22 cellular contexts compared by ENCODE assay signal in the genomic region with DNA sequence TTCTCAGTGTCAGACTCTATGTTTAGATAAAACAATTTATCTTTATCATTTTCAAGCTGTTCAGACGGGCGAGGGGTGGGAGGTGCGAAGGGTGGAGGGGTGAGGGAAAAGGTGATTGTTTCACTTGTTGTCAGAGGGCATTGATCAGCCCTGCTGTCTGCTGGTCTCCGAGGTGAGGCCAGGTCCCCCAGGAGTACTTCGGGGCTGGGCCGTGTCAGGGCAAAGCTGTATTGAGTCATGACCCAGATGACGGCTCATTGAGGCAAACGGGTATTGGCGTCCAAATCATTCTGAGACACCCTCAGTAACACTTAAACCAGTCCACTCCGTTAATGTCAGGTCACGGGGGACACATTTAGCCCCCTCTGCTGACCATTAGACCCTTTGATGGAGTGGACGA.
DNase-seq lines count a peak whose midpoint lies in the region; ATAC-seq and TF ChIP-seq lines count a peak whose summit lies in the region.
"Had no signal": no experiment of that assay in that cellular context is flagged by ENCODE, and none has a peak within 500 bp of the region (broad histone marks: within the 10 kb centered on the region; RNA-seq: fewer than 3 reads in every experiment).

No MANE protein-coding gene starts in this region.

- no peak for ATAC-seq in left cardiac atrium
- ATAC-seq in GM21390 (IDR thresholded peaks at IDR 0.05; ENCODE audit: unreplicated experiment) = no peak
- ATAC-seq: Right ventricle myocardium inferior had no signal

- H3K9me3 ChIP-seq in cardiac muscle cell (ENCODE audit: low read depth) (no peaks in the 10 kb centered on the region), neural progenitor cell (ENCODE audit: low read depth) (no peaks in the 10 kb centered on the region)
- H3K9me3 ChIP-seq: SJCRH30 had no signal

- no peaks in the 10 kb centered on the region for H3K79me2 ChIP-seq in neural progenitor cell (ENCODE audit: low read depth)

- H3K27ac ChIP-seq in cardiac muscle cell (peak overlapping the region; percentile 49), neural progenitor cell (no peak overlapping the region)
- H3K27ac ChIP-seq: HL-60, PC-9, SJCRH30 had no signal

- H3K4me1 ChIP-seq in cardiac muscle cell (ENCODE audit: low read depth) = peaks cover 34% of the 10 kb centered on the region
- peaks cover 35% of the 10 kb centered on the region for H3K4me1 ChIP-seq in neural progenitor cell
- H3K4me1 ChIP-seq: SJCRH30 had no signal

- TF ChIP-seq CTCF in cardiac muscle cell (IDR thresholded peaks at IDR 0.05; ENCODE audit: low read depth, low read length) = no peak
- no peak for TF ChIP-seq CTCF in glutamatergic neuron (IDR thresholded peaks at IDR 0.05; ENCODE audit: partially characterized antibody, unreplicated experiment)
- TF ChIP-seq CTCF in neural progenitor cell (IDR thresholded peaks at IDR 0.05) = no peak

- H3K4me2 ChIP-seq in neural progenitor cell = no peak overlapping the region
- H3K4me2 ChIP-seq: PC-9 had no signal

- DNase-seq in cardiac muscle cell (ENCODE audit: low read depth in 1 of 2, low spot score in 1 of 2) = peak in 1 of 2 donors; percentile 38
- no peak for DNase-seq in left cardiac atrium
- peak; percentile 74 for DNase-seq in glutamatergic neuron
- DNase-seq in neural progenitor cell (ENCODE audit: low spot score) = no peak
- no peak for DNase-seq in activated T-helper 2 cell treated with anti-CD3 and anti-CD28 coated beads, Interferon-gamma antibody, Interleukin-2, Interleukin-4, amounts not matched to agents 10 μg/mL and 5 μg/mL and 100 μg/mL, durations not matched to agents 14 hours and 24 hours and 36 hours (ENCODE audit: low spot score)
- no peak for DNase-seq in activated CD4-positive, CD25-positive, alpha-beta regulatory T cell treated with anti-CD3 and anti-CD28 coated beads, Interleukin-2, amount 50 U/mL, for 72 hours
- DNase-seq: 8988T; CD4-positive, CD25-positive, alpha-beta regulatory T cell; DMS153; DND-41; NCI-H1048; NCI-H1417 treated with DMSO at 0.1 percent for 48 hours; NCI-H1694 treated with DMSO at 0.1 percent for 48 hours; NCI-H2171 treated with DMSO at 0.1 percent for 48 hours; NCI-H446; NCI-H524 treated with DMSO at 0.1 percent for 48 hours; NCI-H774; PC-9; SJCRH30 had no signal

- H3K36me3 ChIP-seq in cardiac muscle cell (no peaks in the 10 kb centered on the region), neural progenitor cell (no peaks in the 10 kb centered on the region)
- H3K36me3 ChIP-seq: SJCRH30 had no signal

- peaks cover 2% of the 10 kb centered on the region for H3K27me3 Mint-ChIP-seq in glutamatergic neuron (ENCODE audit: unreplicated experiment)
- peaks cover 2% of the 10 kb centered on the region for H3K27me3 Mint-ChIP-seq in neural progenitor cell (ENCODE audit: insufficient read depth, low read depth)
- peaks cover 13% of the 10 kb centered on the region for H3K27me3 Mint-ChIP-seq in activated T-helper 2 cell treated with anti-CD3 and anti-CD28 coated beads, Interferon-gamma antibody, Interleukin-2, Interleukin-4, amounts not matched to agents 10 μg/mL and 5 μg/mL and 100 μg/mL, durations not matched to agents 14 hours and 24 hours and 36 hours (ENCODE audit: low read depth)

- no peaks in the 10 kb centered on the region for H3K36me3 Mint-ChIP-seq in glutamatergic neuron (ENCODE audit: unreplicated experiment)
- H3K36me3 Mint-ChIP-seq in neural progenitor cell = no peaks in the 10 kb centered on the region
- no peaks in the 10 kb centered on the region for H3K36me3 Mint-ChIP-seq in activated T-helper 2 cell treated with anti-CD3 and anti-CD28 coated beads, Interferon-gamma antibody, Interleukin-2, Interleukin-4, amounts not matched to agents 10 μg/mL and 5 μg/mL and 100 μg/mL, durations not matched to agents 14 hours and 24 hours and 36 hours (ENCODE audit: low read depth)
- H3K36me3 Mint-ChIP-seq: CD4-positive, CD25-positive, alpha-beta regulatory T cell had no signal

- H3K27me3 ChIP-seq in cardiac muscle cell (no peaks in the 10 kb centered on the region), neural progenitor cell (no peaks in the 10 kb centered on the region)
- H3K27me3 ChIP-seq: SJCRH30 had no signal

- H4K20me1 ChIP-seq in neural progenitor cell (ENCODE audit: low read depth) = no peaks in the 10 kb centered on the region

- no peak overlapping the region for H2AFZ ChIP-seq in neural progenitor cell (replicated peaks)
- H2AFZ ChIP-seq: PC-9 had no signal

- peak overlapping the region; percentile 17 for H3K4me3 Mint-ChIP-seq in glutamatergic neuron (ENCODE audit: unreplicated experiment)
- H3K4me3 Mint-ChIP-seq in neural progenitor cell = no peak overlapping the region
- no peak overlapping the region for H3K4me3 Mint-ChIP-seq in activated T-helper 2 cell treated with anti-CD3 and anti-CD28 coated beads, Interferon-gamma antibody, Interleukin-2, Interleukin-4, amounts not matched to agents 10 μg/mL and 5 μg/mL and 100 μg/mL, durations not matched to agents 14 hours and 24 hours and 36 hours (ENCODE audit: low read depth)
- H3K4me3 Mint-ChIP-seq: CD4-positive, CD25-positive, alpha-beta regulatory T cell had no signal

- no peak overlapping the region for H3K4me3 ChIP-seq in cardiac muscle cell
- H3K4me3 ChIP-seq in neural progenitor cell = no peak overlapping the region
- H3K4me3 ChIP-seq: PC-9, SJCRH30 had no signal

- peaks cover 6% of the 10 kb centered on the region for H3F3A ChIP-seq in neural progenitor cell (ENCODE audit: low read depth)

- H3K27ac Mint-ChIP-seq in glutamatergic neuron (ENCODE audit: unreplicated experiment) = peak overlapping the region; percentile 11
- peak overlapping the region; percentile 79 for H3K27ac Mint-ChIP-seq in neural progenitor cell
- H3K27ac Mint-ChIP-seq in activated T-helper 2 cell treated with anti-CD3 and anti-CD28 coated beads, Interferon-gamma antibody, Interleukin-2, Interleukin-4, amounts not matched to agents 10 μg/mL and 5 μg/mL and 100 μg/mL, durations not matched to agents 14 hours and 24 hours and 36 hours = no peak overlapping the region
- H3K27ac Mint-ChIP-seq: CD4-positive, CD25-positive, alpha-beta regulatory T cell had no signal

- H3K4me1 Mint-ChIP-seq in glutamatergic neuron (ENCODE audit: low read depth, unreplicated experiment) (peaks cover 43% of the 10 kb centered on the region), neural progenitor cell (peaks cover 64% of the 10 kb centered on the region)
- H3K4me1 Mint-ChIP-seq in activated T-helper 2 cell treated with anti-CD3 and anti-CD28 coated beads, Interferon-gamma antibody, Interleukin-2, Interleukin-4, amounts not matched to agents 10 μg/mL and 5 μg/mL and 100 μg/mL, durations not matched to agents 14 hours and 24 hours and 36 hours (ENCODE audit: low read depth) = no peaks in the 10 kb centered on the region
- H3K4me1 Mint-ChIP-seq: CD4-positive, CD25-positive, alpha-beta regulatory T cell had no signal

- intact Hi-C loops in left cardiac atrium (cut with DNase I) = no loop called here
- intact Hi-C loops in activated T-helper 2 cell treated with anti-CD3 and anti-CD28 coated beads, Interferon-gamma antibody, Interleukin-2, Interleukin-4, amounts not matched to agents 10 μg/mL and 5 μg/mL and 100 μg/mL, durations not matched to agents 14 hours and 24 hours and 36 hours (cut with micrococcal nuclease) = no loop called here

- no peak overlapping the region for H3K9ac ChIP-seq in neural progenitor cell

- peaks cover 2% of the 10 kb centered on the region for H3K9me3 Mint-ChIP-seq in glutamatergic neuron (ENCODE audit: unreplicated experiment)
- peaks cover 3% of the 10 kb centered on the region for H3K9me3 Mint-ChIP-seq in neural progenitor cell
- no peaks in the 10 kb centered on the region for H3K9me3 Mint-ChIP-seq in activated T-helper 2 cell treated with anti-CD3 and anti-CD28 coated beads, Interferon-gamma antibody, Interleukin-2, Interleukin-4, amounts not matched to agents 10 μg/mL and 5 μg/mL and 100 μg/mL, durations not matched to agents 14 hours and 24 hours and 36 hours
